Comparison of ENCODE assay signal across 9 cellular contexts in genomic region chr17:66906321-66907278, GRCh38. TPM values are rescaled to one million over a fixed set of nuclear protein-coding genes. Genes with fewer than 3 reads are reported as not detected.
DNase-seq lines count a peak whose midpoint lies in the region; ATAC-seq and TF ChIP-seq lines count a peak whose summit lies in the region.
"Had no signal": no experiment of that assay in that cellular context is flagged by ENCODE, and none has a peak within 500 bp of the region (broad histone marks: within the 10 kb centered on the region; RNA-seq: fewer than 3 reads in every experiment).

No MANE protein-coding gene starts in this region.

- POLR2A ChIA-PET in activated CD4-positive, alpha-beta memory T cell treated with anti-CD3 and anti-CD28 coated beads, Interleukin-2, amount 10 ng/mL, durations not matched to agents 7 days and 5 days (lab: Charles Lee) = no interaction called here

- CTCF ChIA-PET in activated CD4-positive, alpha-beta memory T cell treated with anti-CD3 and anti-CD28 coated beads, Interleukin-2, amount 10 ng/mL, durations not matched to agents 7 days and 5 days (lab: Charles Lee) = interaction anchor here (0.8 to 1.3 kb wide), 3 partner anchors 8 to 192 kb away, joined by 3 to 7 read pairs (median 3); no protein-coding TSS in a partner anchor

- no peak overlapping the region for H3K27ac ChIP-seq in HL-60 (replicated peaks)

- peak; percentile 71 for DNase-seq in COLO829 (ENCODE audit: low spot score)
- peak; percentile 12 to 78 for DNase-seq in HL-60 (ENCODE audit: low read depth in 1 of 2, low spot score in 1 of 2)
- DNase-seq in NCI-H748 treated with DMSO at 0.1 percent for 48 hours (lab: John Stamatoyannopoulos, UW) = peak; percentile 69
- peak; percentile 71 for DNase-seq in activated CD4-positive, alpha-beta memory T cell treated with anti-CD3 and anti-CD28 coated beads, Interleukin-2, amount 10 ng/mL, durations not matched to agents 7 days and 5 days
- DNase-seq in effector CD8-positive, alpha-beta T cell (lab: John Stamatoyannopoulos, UW) = peak; percentile 27
- DNase-seq in lung microvascular endothelial cell (ENCODE audit: low read depth in 2 of 2) = peak; percentile 84 to 91
- peak; percentile 32 for DNase-seq in stimulated activated CD8-positive, alpha-beta memory T cell treated with anti-CD3 and anti-CD28 coated beads, Interleukin-15, amount 100 ng/mL, for 1 hour (ENCODE audit: low read depth)

- no peak overlapping the region for H3K4me3 Mint-ChIP-seq in activated CD4-positive, alpha-beta memory T cell treated with anti-CD3 and anti-CD28 coated beads, Interleukin-2, amount 10 ng/mL, durations not matched to agents 7 days and 5 days
- H3K4me3 Mint-ChIP-seq: IgD-negative memory B cell had no signal

- H3K4me3 ChIP-seq in HL-60 (replicated peaks; ENCODE audit: insufficient read depth, low read length) = no peak overlapping the region

- H3K9me3 Mint-ChIP-seq in activated CD4-positive, alpha-beta memory T cell treated with anti-CD3 and anti-CD28 coated beads, Interleukin-2, amount 10 ng/mL, durations not matched to agents 7 days and 5 days = no peaks in the 10 kb centered on the region
- H3K9me3 Mint-ChIP-seq: IgD-negative memory B cell had no signal

- H3K27me3 Mint-ChIP-seq in activated CD4-positive, alpha-beta memory T cell treated with anti-CD3 and anti-CD28 coated beads, Interleukin-2, amount 10 ng/mL, durations not matched to agents 7 days and 5 days = peaks cover 18% of the 10 kb centered on the region

- H3K36me3 Mint-ChIP-seq in activated CD4-positive, alpha-beta memory T cell treated with anti-CD3 and anti-CD28 coated beads, Interleukin-2, amount 10 ng/mL, durations not matched to agents 7 days and 5 days (ENCODE audit: low read depth) = no peaks in the 10 kb centered on the region

- no peaks in the 10 kb centered on the region for H3K27me3 ChIP-seq in HL-60 (ENCODE audit: insufficient read depth, poor library complexity, severe bottlenecking)

- no peak overlapping the region for H3K27ac Mint-ChIP-seq in activated CD4-positive, alpha-beta memory T cell treated with anti-CD3 and anti-CD28 coated beads, Interleukin-2, amount 10 ng/mL, durations not matched to agents 7 days and 5 days
- H3K27ac Mint-ChIP-seq: IgD-negative memory B cell had no signal

- ATAC-seq in GM21367 (IDR thresholded peaks at IDR 0.05; ENCODE audit: unreplicated experiment) = no peak

- H3K4me1 Mint-ChIP-seq in activated CD4-positive, alpha-beta memory T cell treated with anti-CD3 and anti-CD28 coated beads, Interleukin-2, amount 10 ng/mL, durations not matched to agents 7 days and 5 days = peaks cover 5% of the 10 kb centered on the region

- TF ChIP-seq CTCF in HL-60 (IDR thresholded peaks at IDR 0.05; ENCODE audit: insufficient read depth, low read length) = peak; percentile 85

RNA-seq across cellular contexts. Expression of gene CACNG4, which starts 57.9 kb away (rescaled TPM):
- total RNA-seq in activated CD4-positive, alpha-beta memory T cell treated with anti-CD3 and anti-CD28 coated beads, Interleukin-2, amount 10 ng/mL, durations not matched to agents 7 days and 5 days = not detected
- not detected in 2 replicates for total RNA-seq in lung microvascular endothelial cell

Comparison
In these comparisons a context has a peak if more than half of its experiments do, and no peak if none do; other contexts are left out.
1. DNase-seq: peak in every context shown above with its lines; median percentile 88 in lung microvascular endothelial cell; 71 in COLO829; 71 in activated CD4-positive, alpha-beta memory T cell treated with anti-CD3 and anti-CD28 coated beads, Interleukin-2, amount 10 ng/mL, durations not matched to agents 7 days and 5 days; 69 in NCI-H748 treated with DMSO at 0.1 percent for 48 hours; 45 in HL-60; 32 in stimulated activated CD8-positive, alpha-beta memory T cell treated with anti-CD3 and anti-CD28 coated beads, Interleukin-15, amount 100 ng/mL, for 1 hour; 27 in effector CD8-positive, alpha-beta T cell.